In genomic region chr22:40469181-40469580, GRCh38 we compare ENCODE assay signal across 19 cellular contexts.
"Had no signal": no experiment of that assay in that cellular context is flagged by ENCODE, and none has a peak within 500 bp of the region (broad histone marks: within the 10 kb centered on the region; RNA-seq: fewer than 3 reads in every experiment).

No MANE protein-coding gene starts in this region.

- H3K27me3 ChIP-seq: gastroesophageal sphincter, heart right ventricle, pancreas, upper lobe of right lung had no signal

- ATAC-seq: activated T-cell treated with anti-CD3 and anti-CD28 coated beads, Interleukin-2, amount 50 U/mL, for 72 hours; esophagus mucosa; gastroesophageal sphincter; heart right ventricle; left ventricle myocardium superior; naive thymus-derived CD4-positive, alpha-beta T cell; pancreas; sciatic nerve; stimulated activated memory B cell treated with anti-CD40 and anti-IgM and Interleukin-4, amounts not matched to agents 10 μg/mL and 1 μg/mL and 100 μg/mL, for 72 hours; upper lobe of right lung had no signal

- H3K36me3 ChIP-seq: gastroesophageal sphincter, heart right ventricle, pancreas, thoracic aorta, upper lobe of right lung had no signal

- H3K9me3 ChIP-seq: gastroesophageal sphincter, heart right ventricle, pancreas, thoracic aorta, upper lobe of right lung had no signal

- H3K4me2 ChIP-seq: smooth muscle cell had no signal

- H3K4me3 ChIP-seq: coronary artery, gastroesophageal sphincter, heart right ventricle, pancreas, smooth muscle cell, thoracic aorta, upper lobe of right lung had no signal

- H3K27ac ChIP-seq: coronary artery, gastroesophageal sphincter, heart right ventricle, pancreas, thoracic aorta, upper lobe of right lung had no signal

- DNase-seq: activated CD4-positive, CD25-positive, alpha-beta regulatory T cell treated with anti-CD3 and anti-CD28 coated beads, Interleukin-2, amount 50 U/mL, for 72 hours; activated effector memory CD4-positive, alpha-beta T cell treated with anti-CD3 and anti-CD28 coated beads, Interleukin-2, amount 50 U/mL, for 16 hours; activated naive CD4-positive, alpha-beta T cell treated with anti-CD3 and anti-CD28 coated beads, Interleukin-2, amount 50 U/mL, for 16 hours; activated T-cell treated with anti-CD3 and anti-CD28 coated beads, Interleukin-2, amount 50 U/mL, for 72 hours; aorta; heart right ventricle; immature natural killer cell; left ventricle myocardium superior; naive thymus-derived CD4-positive, alpha-beta T cell; pancreas; stimulated activated CD4-positive, alpha-beta T cell treated with anti-CD3 and anti-CD28 coated beads, Interleukin-4, amount 100 ng/mL, for 4 hours; upper lobe of right lung had no signal
